11 cellular contexts compared by ENCODE assay signal in genomic region chr11:26597049-26597689, GRCh38. TPM values are rescaled to one million over a fixed set of nuclear protein-coding genes. Genes with fewer than 3 reads are reported as not detected.
"Had no signal": no experiment of that assay in that cellular context is flagged by ENCODE, and none has a peak within 500 bp of the region (broad histone marks: within the 10 kb centered on the region; RNA-seq: fewer than 3 reads in every experiment).

No MANE protein-coding gene starts in this region.

RNA-seq across cellular contexts. Expression of gene MUC15, which starts 25.1 kb away (rescaled TPM):
- total RNA-seq: activated CD4-positive, alpha-beta T cell treated with anti-CD3 and anti-CD28 coated beads for 36 hours; activated CD4-positive, alpha-beta T cell treated with anti-CD3 and anti-CD28 coated beads, Interleukin-2, amount 10 ng/mL, durations not matched to agents 7 days and 5 days; activated CD8-positive, alpha-beta T cell treated with anti-CD3 and anti-CD28 coated beads, Interleukin-2, amount 10 ng/mL, durations not matched to agents 7 days and 5 days; activated naive CD8-positive, alpha-beta T cell treated with anti-CD3 and anti-CD28 coated beads, Interleukin-2, amount 10 ng/mL, durations not matched to agents 7 days and 5 days; activated T-helper 2 cell treated with anti-CD3 and anti-CD28 coated beads, Interferon-gamma antibody, Interleukin-2, Interleukin-4, amounts not matched to agents 10 μg/mL and 5 μg/mL and 100 μg/mL, durations not matched to agents 14 hours and 24 hours and 36 hours; ascending aorta; cardiac muscle cell; chondrocyte; SJCRH30; WTC11 had no signal
- polyA plus RNA-seq: cardiac muscle cell, SK-N-SH had no signal
